In genomic region chr19:58575183-58576041, GRCh38 we compare ENCODE assay signal across 8 cellular contexts. TPM values are rescaled to one million over a fixed set of nuclear protein-coding genes. Genes with fewer than 3 reads are reported as not detected.
DNase-seq lines count a peak whose midpoint lies in the region; ATAC-seq and TF ChIP-seq lines count a peak whose summit lies in the region.

No MANE protein-coding gene starts in this region.

- CTCF ChIA-PET in BJ (lab: Yijun Ruan, JAX) = interaction anchor here (0.6 to 1.8 kb wide), 4 partner anchors 13 to 288 kb away, joined by 3 to 8 read pairs (median 4); partner anchors contain the start of genes CHMP2A and ZBTB45
- CTCF ChIA-PET in activated CD8-positive, alpha-beta T cell treated with anti-CD3 and anti-CD28 coated beads for 36 hours (lab: Charles Lee) = interaction anchor here (1.0 to 7.8 kb wide), 7 partner anchors 13 to 75 kb away, joined by 3 to 131 read pairs (median 5); partner anchors contain the start of genes CHMP2A and ZBTB45

- TF ChIP-seq CTCF in BJ (IDR thresholded peaks at IDR 0.05; ENCODE audit: insufficient read depth, low read depth, low read length) = 0 out of 2 replicates have a peak, but pooled peaks have one; percentile 2
- no peak for TF ChIP-seq CTCF in activated CD8-positive, alpha-beta T cell treated with anti-CD3 and anti-CD28 coated beads for 36 hours (IDR thresholded peaks at IDR 0.05)
- no peak for TF ChIP-seq CTCF in endothelial cell (IDR thresholded peaks at IDR 0.05; ENCODE audit: unreplicated experiment)

- peaks cover 54% of the 10 kb centered on the region for H3K4me1 Mint-ChIP-seq in activated CD8-positive, alpha-beta T cell treated with anti-CD3 and anti-CD28 coated beads for 36 hours (ENCODE audit: low read depth)
- peaks cover 33% of the 10 kb centered on the region for H3K4me1 Mint-ChIP-seq in endothelial cell (ENCODE audit: unreplicated experiment)
- H3K4me1 Mint-ChIP-seq in stimulated activated naive CD8-positive, alpha-beta T cell treated with anti-CD3 and anti-CD28 coated beads, Interleukin-15, Interleukin-2, amounts not matched to agents 100 ng/mL and 50 ng/mL, for 24 hours (ENCODE audit: low read depth) = peaks cover 59% of the 10 kb centered on the region

- H3K4me3 Mint-ChIP-seq in activated CD8-positive, alpha-beta T cell treated with anti-CD3 and anti-CD28 coated beads for 36 hours = peak overlapping the region; percentile 84
- H3K4me3 Mint-ChIP-seq in endothelial cell (ENCODE audit: unreplicated experiment) = peak overlapping the region; percentile 91
- peak overlapping the region; percentile 93 for H3K4me3 Mint-ChIP-seq in stimulated activated naive CD8-positive, alpha-beta T cell treated with anti-CD3 and anti-CD28 coated beads, Interleukin-15, Interleukin-2, amounts not matched to agents 100 ng/mL and 50 ng/mL, for 24 hours

- peaks cover 11% of the 10 kb centered on the region for H3K36me3 Mint-ChIP-seq in activated CD8-positive, alpha-beta T cell treated with anti-CD3 and anti-CD28 coated beads for 36 hours (ENCODE audit: low read depth)
- H3K36me3 Mint-ChIP-seq in endothelial cell (ENCODE audit: low read depth, unreplicated experiment) = peaks cover 17% of the 10 kb centered on the region
- peaks cover 11% of the 10 kb centered on the region for H3K36me3 Mint-ChIP-seq in stimulated activated naive CD8-positive, alpha-beta T cell treated with anti-CD3 and anti-CD28 coated beads, Interleukin-15, Interleukin-2, amounts not matched to agents 100 ng/mL and 50 ng/mL, for 24 hours (ENCODE audit: low read depth)

- peak overlapping the region; percentile 66 for H3K4me3 ChIP-seq in BJ (ENCODE audit: low read depth, low read length)

- H3K36me3 ChIP-seq in BJ (ENCODE audit: control insufficient read depth, insufficient read depth, low read length) = peaks cover 2% of the 10 kb centered on the region

- peak; percentile 59 for DNase-seq in BJ (ENCODE audit: low read depth)
- peak; percentile 95 for DNase-seq in HK-2 (ENCODE audit: unreplicated experiment)
- DNase-seq in activated CD8-positive, alpha-beta T cell treated with anti-CD3 and anti-CD28 coated beads for 36 hours = peak; percentile 92
- peak; percentile 85 for DNase-seq in endothelial cell (ENCODE audit: low spot score)
- DNase-seq in mucosa of gallbladder (ENCODE audit: low spot score) = peak; percentile 88
- DNase-seq in GDM1 (lab: John Stamatoyannopoulos, UW) = no peak

- H3K27me3 ChIP-seq in BJ (ENCODE audit: control insufficient read depth, insufficient read depth, low read length) = no peaks in the 10 kb centered on the region

- ATAC-seq in GM19455 (IDR thresholded peaks at IDR 0.05; ENCODE audit: unreplicated experiment) = peak; percentile 37
- peak; percentile 48 for ATAC-seq in activated CD8-positive, alpha-beta T cell treated with anti-CD3 and anti-CD28 coated beads for 36 hours

- intact Hi-C loops in activated CD8-positive, alpha-beta T cell treated with anti-CD3 and anti-CD28 coated beads for 36 hours (cut with micrococcal nuclease) = no loop called here

- H3K27me3 Mint-ChIP-seq in activated CD8-positive, alpha-beta T cell treated with anti-CD3 and anti-CD28 coated beads for 36 hours = no peaks in the 10 kb centered on the region
- H3K27me3 Mint-ChIP-seq in endothelial cell (ENCODE audit: unreplicated experiment) = peaks cover 22% of the 10 kb centered on the region
- no peaks in the 10 kb centered on the region for H3K27me3 Mint-ChIP-seq in stimulated activated naive CD8-positive, alpha-beta T cell treated with anti-CD3 and anti-CD28 coated beads, Interleukin-15, Interleukin-2, amounts not matched to agents 100 ng/mL and 50 ng/mL, for 24 hours

- POLR2A ChIA-PET in BJ (lab: Charles Lee) = interaction anchor here (0.6 kb wide), 1 partner anchor 67 kb away, joined by 5 read pairs; no protein-coding TSS in a partner anchor
- POLR2A ChIA-PET in activated CD8-positive, alpha-beta T cell treated with anti-CD3 and anti-CD28 coated beads for 36 hours (lab: Charles Lee) = interaction anchor here (0.6 to 2.7 kb wide), 12 partner anchors 13 to 1249 kb away, joined by 3 to 19 read pairs (median 5); partner anchors contain the start of genes CHMP2A, TRIM28, ZBTB45 and ZNF446

- peak overlapping the region; percentile 96 for H3K27ac Mint-ChIP-seq in activated CD8-positive, alpha-beta T cell treated with anti-CD3 and anti-CD28 coated beads for 36 hours
- H3K27ac Mint-ChIP-seq in endothelial cell (ENCODE audit: unreplicated experiment) = peak overlapping the region; percentile 92
- H3K27ac Mint-ChIP-seq in stimulated activated naive CD8-positive, alpha-beta T cell treated with anti-CD3 and anti-CD28 coated beads, Interleukin-15, Interleukin-2, amounts not matched to agents 100 ng/mL and 50 ng/mL, for 24 hours = peak overlapping the region; percentile 90

- H3K9me3 Mint-ChIP-seq in activated CD8-positive, alpha-beta T cell treated with anti-CD3 and anti-CD28 coated beads for 36 hours = no peaks in the 10 kb centered on the region
- no peaks in the 10 kb centered on the region for H3K9me3 Mint-ChIP-seq in endothelial cell (ENCODE audit: unreplicated experiment)
- no peaks in the 10 kb centered on the region for H3K9me3 Mint-ChIP-seq in stimulated activated naive CD8-positive, alpha-beta T cell treated with anti-CD3 and anti-CD28 coated beads, Interleukin-15, Interleukin-2, amounts not matched to agents 100 ng/mL and 50 ng/mL, for 24 hours

RNA-seq across cellular contexts. Expression of gene MZF1, which starts 2.3 kb away (rescaled TPM):
- polyA plus RNA-seq in BJ (2011; rRNA removed) = 8.4 and 12.5 TPM in 2 replicates
- polyA minus RNA-seq in BJ (2011; rRNA and poly(A)+ RNA removed) = 5.9 and 7.0 TPM in 2 replicates
- 10 to 100 TPM; 12.1 to 13.4 TPM for total RNA-seq in activated CD8-positive, alpha-beta T cell treated with anti-CD3 and anti-CD28 coated beads for 36 hours
- 18.6 TPM for total RNA-seq in endothelial cell (ENCODE audit: unreplicated experiment)
- 67.6 TPM for total RNA-seq in mucosa of gallbladder

RNA-seq across cellular contexts. Expression of gene UBE2M, which starts 17.0 kb away (rescaled TPM):
- polyA plus RNA-seq in BJ (2011; rRNA removed) = 66.6 and 76.3 TPM in 2 replicates
- polyA minus RNA-seq in BJ (2011; rRNA and poly(A)+ RNA removed) = 53.8 and 64.6 TPM in 2 replicates
- 100 to 1,000 TPM; 107 to 114 TPM for total RNA-seq in activated CD8-positive, alpha-beta T cell treated with anti-CD3 and anti-CD28 coated beads for 36 hours
- total RNA-seq in endothelial cell (ENCODE audit: unreplicated experiment) = 81.6 TPM
- 64.0 TPM for total RNA-seq in mucosa of gallbladder

RNA-seq across cellular contexts. Expression of gene CHMP2A, which starts 20.5 kb away (rescaled TPM):
- polyA plus RNA-seq in BJ (2011; rRNA removed) = 153 and 174 TPM in 2 replicates
- polyA minus RNA-seq in BJ (2011; rRNA and poly(A)+ RNA removed) = 85.9 and 104 TPM in 2 replicates
- total RNA-seq in activated CD8-positive, alpha-beta T cell treated with anti-CD3 and anti-CD28 coated beads for 36 hours = 10 to 100 TPM; 88.3 to 90.0 TPM
- total RNA-seq in endothelial cell (ENCODE audit: unreplicated experiment) = 130 TPM
- 154 TPM for total RNA-seq in mucosa of gallbladder

RNA-seq across cellular contexts. Expression of gene TRIM28, which starts 31.5 kb away (rescaled TPM):
- polyA plus RNA-seq in BJ (2011; rRNA removed) = 210 and 476 TPM in 2 replicates
- polyA minus RNA-seq in BJ (2011; rRNA and poly(A)+ RNA removed) = 908 and 1,175 TPM in 2 replicates
- total RNA-seq in activated CD8-positive, alpha-beta T cell treated with anti-CD3 and anti-CD28 coated beads for 36 hours = 100 to 1,000 TPM; 527 to 550 TPM
- 457 TPM for total RNA-seq in endothelial cell (ENCODE audit: unreplicated experiment)
- total RNA-seq in mucosa of gallbladder = 286 TPM

RNA-seq across cellular contexts. Expression of gene ZBTB45, which starts 55.8 kb away (rescaled TPM):
- 5.2 and 9.5 TPM in 2 replicates for polyA plus RNA-seq in BJ (2011; rRNA removed)
- 4.3 and 4.9 TPM in 2 replicates for polyA minus RNA-seq in BJ (2011; rRNA and poly(A)+ RNA removed)
- total RNA-seq in activated CD8-positive, alpha-beta T cell treated with anti-CD3 and anti-CD28 coated beads for 36 hours = 1 to 10 TPM; 7.4 to 7.9 TPM
- total RNA-seq in endothelial cell (ENCODE audit: unreplicated experiment) (22.2 TPM), mucosa of gallbladder (22.8 TPM)
